In genomic region chr16:1033128-1033679, GRCh38 we compare ENCODE assay signal across 31 cellular contexts. TPM values are rescaled to one million over a fixed set of nuclear protein-coding genes. Genes with fewer than 3 reads are reported as not detected.
"Had no signal": no experiment of that assay in that cellular context is flagged by ENCODE, and none has a peak within 500 bp of the region (broad histone marks: within the 10 kb centered on the region; RNA-seq: fewer than 3 reads in every experiment).

No MANE protein-coding gene starts in this region.

- H3K9me3 ChIP-seq: ascending aorta, breast epithelium, esophagus muscularis mucosa, gastrocnemius medialis, heart left ventricle had no signal

- H3K4me1 ChIP-seq: ascending aorta, breast epithelium, foreskin keratinocyte, gastrocnemius medialis had no signal

- H3K36me3 ChIP-seq: ascending aorta, breast epithelium, esophagus muscularis mucosa, gastrocnemius medialis, heart left ventricle, WERI-Rb-1 had no signal

- DNase-seq: activated B cell treated with CpG ODN at 0.5 μM for 24 hours; activated CD4-positive, alpha-beta T cell treated with anti-CD3 and anti-CD28 coated beads for 48 hours; activated CD4-positive, alpha-beta T cell treated with anti-CD3 and anti-CD28 coated beads, Interleukin-2, amount 50 U/mL, for 1 hour; activated CD4-positive, alpha-beta T cell treated with anti-CD3 and anti-CD28 coated beads, Interleukin-2, amount 50 U/mL, for 48 hours; activated CD8-positive, alpha-beta memory T cell treated with anti-CD3 and anti-CD28 coated beads for 24 hours; activated CD8-positive, alpha-beta T cell treated with anti-CD3 and anti-CD28 coated beads for 36 hours; activated effector memory CD4-positive, alpha-beta T cell treated with anti-CD3 and anti-CD28 coated beads, Interleukin-2, amount 50 U/mL, for 16 hours; activated naive CD4-positive, alpha-beta T cell treated with anti-CD3 and anti-CD28 coated beads, Interleukin-2, amount 10 ng/mL, durations not matched to agents 7 days and 5 days; activated naive CD8-positive, alpha-beta T cell treated with anti-CD3 and anti-CD28 coated beads, Interleukin-2, amount 10 ng/mL, durations not matched to agents 7 days and 5 days; activated T-cell treated with anti-CD3 and anti-CD28 coated beads, Interleukin-2, amount 50 U/mL, for 4 hours; cortex of kidney; dermis blood vessel endothelial cell; effector CD4-positive, alpha-beta T cell; effector memory CD8-positive, alpha-beta T cell; erythroblast; foreskin keratinocyte; gastrocnemius medialis; glutamatergic neuron; heart left ventricle; T-helper 1 cell; T-helper 17 cell; T1000; WERI-Rb-1 had no signal

- H3K4me3 ChIP-seq: ascending aorta, breast epithelium, esophagus muscularis mucosa, gastrocnemius medialis, heart left ventricle had no signal

- H3K27me3 ChIP-seq: ascending aorta had no signal

- H3K27ac ChIP-seq: ascending aorta, breast epithelium, esophagus muscularis mucosa, foreskin keratinocyte, gastrocnemius medialis, heart left ventricle, WERI-Rb-1 had no signal

- ATAC-seq: activated CD4-positive, CD25-positive, alpha-beta regulatory T cell treated with anti-CD3 and anti-CD28 coated beads, Interleukin-2, amount 50 U/mL, for 24 hours; activated CD8-positive, alpha-beta T cell treated with anti-CD3 and anti-CD28 coated beads for 36 hours; activated naive CD4-positive, alpha-beta T cell treated with anti-CD3 and anti-CD28 coated beads, Interleukin-2, amount 50 U/mL, for 72 hours; activated T-cell treated with anti-CD3 and anti-CD28 coated beads, Interleukin-2, amount 50 U/mL, for 4 hours; effector memory CD8-positive, alpha-beta T cell; foreskin keratinocyte; gastrocnemius medialis; heart left ventricle; T-helper 17 cell had no signal

- FAIRE-seq: colon had no signal

RNA-seq across cellular contexts. Expression of gene SSTR5, which starts 39.3 kb away (rescaled TPM):
- total RNA-seq: activated B cell treated with CpG ODN at 0.5 μM for 24 hours; activated CD8-positive, alpha-beta T cell treated with anti-CD3 and anti-CD28 coated beads for 36 hours; activated naive CD4-positive, alpha-beta T cell treated with anti-CD3 and anti-CD28 coated beads, Interleukin-2, amount 50 U/mL, for 72 hours; activated naive CD8-positive, alpha-beta T cell treated with anti-CD3 and anti-CD28 coated beads, Interleukin-2, amount 10 ng/mL, durations not matched to agents 7 days and 5 days; activated T-cell treated with anti-CD3 and anti-CD28 coated beads, Interleukin-2, amount 50 U/mL, for 4 hours; activated T-helper 2 cell treated with anti-CD3 and anti-CD28 coated beads, Interferon-gamma antibody, Interleukin-2, Interleukin-4, amounts not matched to agents 10 μg/mL and 5 μg/mL and 100 μg/mL, durations not matched to agents 14 hours and 24 hours and 36 hours; ascending aorta; breast epithelium; cerebellum; esophagus muscularis mucosa; foreskin keratinocyte; T-helper 17 cell had no signal
- polyA plus RNA-seq: foreskin keratinocyte had no signal

RNA-seq across cellular contexts. Expression of gene SOX8, which starts 51.6 kb away (rescaled TPM):
- total RNA-seq: foreskin keratinocyte had no signal
- polyA plus RNA-seq: foreskin keratinocyte had no signal
